ENCODE assay signal across 19 cellular contexts in genomic region chr5:172786736-172787462, GRCh38.
"Had no signal": no experiment of that assay in that cellular context is flagged by ENCODE, and none has a peak within 500 bp of the region (broad histone marks: within the 10 kb centered on the region; RNA-seq: fewer than 3 reads in every experiment).

No MANE protein-coding gene starts in this region.

- H3K9me3 ChIP-seq: gastrocnemius medialis, heart right ventricle, left ventricle myocardium inferior, neutrophil, right atrium auricular region had no signal

- ATAC-seq: activated CD8-positive, alpha-beta T cell treated with anti-CD3 and anti-CD28 coated beads, Interleukin-2, amount 10 ng/mL, durations not matched to agents 7 days and 5 days; activated naive CD8-positive, alpha-beta T cell treated with anti-CD3 and anti-CD28 coated beads, Interleukin-2, amount 50 U/mL, for 24 hours; gastrocnemius medialis; heart right ventricle; stimulated activated effector memory CD8-positive, alpha-beta T cell treated with anti-CD3 and anti-CD28 coated beads, Interleukin-12 subunit alpha, Interleukin-12 subunit beta, amount 100 ng/mL, for 72 hours; WTC11 had no signal

- H3K4me3 ChIP-seq: gastrocnemius medialis, heart right ventricle, left ventricle myocardium inferior, right atrium auricular region had no signal

- H3K27ac ChIP-seq: epithelial cell of prostate, heart right ventricle, left ventricle myocardium inferior, neutrophil, right atrium auricular region had no signal

- FAIRE-seq: small intestine had no signal

- H3K36me3 ChIP-seq: gastrocnemius medialis, heart right ventricle, left ventricle myocardium inferior, neutrophil, right atrium auricular region had no signal

- H3K27me3 ChIP-seq: gastrocnemius medialis, heart right ventricle, neutrophil, right atrium auricular region had no signal

- DNase-seq: activated CD4-positive, alpha-beta T cell treated with anti-CD3 and anti-CD28 coated beads for 48 hours; activated CD8-positive, alpha-beta memory T cell treated with anti-CD3 and anti-CD28 coated beads, Interleukin-2, amount 50 U/mL, for 48 hours; activated CD8-positive, alpha-beta T cell treated with anti-CD3 and anti-CD28 coated beads, Interleukin-2, amount 10 ng/mL, durations not matched to agents 7 days and 5 days; activated naive CD4-positive, alpha-beta T cell treated with Interleukin-2 at 50 U/mL for 16 hours; activated naive CD8-positive, alpha-beta T cell treated with anti-CD3 and anti-CD28 coated beads, Interleukin-2, amount 50 U/mL, for 24 hours; caudate nucleus; cortex of kidney; effector CD8-positive, alpha-beta T cell; heart right ventricle; islet precursor cell; left ventricle myocardium inferior; midbrain; small intestine had no signal
